ENCODE assay signal across 8 cellular contexts in genomic region chr6:158718431-158719126, GRCh38.
DNase-seq lines count a peak whose midpoint lies in the region; ATAC-seq and TF ChIP-seq lines count a peak whose summit lies in the region.

No MANE protein-coding gene starts in this region.

- CTCF ChIA-PET in PC-3 (lab: Charles Lee): no interaction called here

- ATAC-seq in PC-3: no peak
- ATAC-seq in HG03571 (IDR thresholded peaks at IDR 0.05; ENCODE audit: unreplicated experiment): no peak

- DNase-seq in NCI-H82 (lab: John Stamatoyannopoulos, UW) (peak; percentile 62), NCI-H82 treated with DMSO at 0.1 percent for 48 hours (lab: John Stamatoyannopoulos, UW; ENCODE audit: unreplicated experiment) (no peak), PC-3 (peak; percentile 27), fibroblast of villous mesenchyme (ENCODE audit: low read depth) (peak; percentile 34), renal cortical epithelial cell (ENCODE audit: low read depth) (peak; percentile 33), NCI-H1436 treated with DMSO at 0.1 percent for 48 hours (lab: John Stamatoyannopoulos, UW) (no peak)
- DNase-seq in stimulated activated CD4-positive, alpha-beta T cell treated with anti-CD3 and anti-CD28 coated beads, Interleukin-4, amount 100 ng/mL, for 4 hours: no peak

- H3K79me2 ChIP-seq in PC-3 (ENCODE audit: low read length): no peaks in the 10 kb centered on the region

- H3K9me2 ChIP-seq in PC-3 (replicated peaks; ENCODE audit: low read length): no peaks in the 10 kb centered on the region

- H3K4me3 ChIP-seq in PC-3 (ENCODE audit: low read length) (no peak overlapping the region), fibroblast of villous mesenchyme (ENCODE audit: low read depth, low read length) (no peak overlapping the region)

- H3K27ac ChIP-seq in PC-3 (ENCODE audit: low read length): no peak overlapping the region

- H3K4me1 ChIP-seq in PC-3 (ENCODE audit: insufficient read depth, low read length): peaks cover 14% of the 10 kb centered on the region

- BruUV-seq in PC-3 (replicated peaks; lab: Mats Ljungman, UMichigan): no TSS peak

- no peak overlapping the region for H3K9ac ChIP-seq in PC-3 (ENCODE audit: low read length)

- H3K36me3 ChIP-seq in PC-3 (ENCODE audit: low read depth, low read length): no peaks in the 10 kb centered on the region

- TF ChIP-seq CTCF in PC-3 (conservative IDR thresholded peaks at IDR 0.05; ENCODE audit: low read depth, low read length) (peak; percentile 60), fibroblast of villous mesenchyme (IDR thresholded peaks at IDR 0.05; ENCODE audit: insufficient read depth, low read depth, low read length) (peak; percentile 74)

- POLR2A ChIA-PET in PC-3 (lab: Charles Lee; ENCODE audit: unreplicated experiment): no interaction called here

- no peaks in the 10 kb centered on the region for H3K9me3 ChIP-seq in PC-3 (ENCODE audit: low read length)

- H3K4me2 ChIP-seq in PC-3 (ENCODE audit: low read length): no peak overlapping the region

- H3F3A ChIP-seq in PC-3 (ENCODE audit: low read length, unreplicated experiment): no peaks in the 10 kb centered on the region

- H2AFZ ChIP-seq in PC-3 (ENCODE audit: low read length): no peak overlapping the region

- no peaks in the 10 kb centered on the region for H4K20me1 ChIP-seq in PC-3 (ENCODE audit: low read length)

- intact Hi-C loops in PC-3 (cut with micrococcal nuclease): no loop called here

- no peaks in the 10 kb centered on the region for H3K27me3 ChIP-seq in PC-3 (ENCODE audit: low read length)

Comparison
In these comparisons a context has a peak if more than half of its experiments do, and no peak if none do; other contexts are left out.
1. DNase-seq: peak in NCI-H82 (single experiment), PC-3 (single experiment), fibroblast of villous mesenchyme (single experiment) and renal cortical epithelial cell (single experiment); none in NCI-H82 treated with DMSO at 0.1 percent for 48 hours (single experiment), stimulated activated CD4-positive, alpha-beta T cell treated with anti-CD3 and anti-CD28 coated beads, Interleukin-4, amount 100 ng/mL, for 4 hours (0 of 2) and NCI-H1436 treated with DMSO at 0.1 percent for 48 hours (single experiment).